In the genomic region with DNA sequence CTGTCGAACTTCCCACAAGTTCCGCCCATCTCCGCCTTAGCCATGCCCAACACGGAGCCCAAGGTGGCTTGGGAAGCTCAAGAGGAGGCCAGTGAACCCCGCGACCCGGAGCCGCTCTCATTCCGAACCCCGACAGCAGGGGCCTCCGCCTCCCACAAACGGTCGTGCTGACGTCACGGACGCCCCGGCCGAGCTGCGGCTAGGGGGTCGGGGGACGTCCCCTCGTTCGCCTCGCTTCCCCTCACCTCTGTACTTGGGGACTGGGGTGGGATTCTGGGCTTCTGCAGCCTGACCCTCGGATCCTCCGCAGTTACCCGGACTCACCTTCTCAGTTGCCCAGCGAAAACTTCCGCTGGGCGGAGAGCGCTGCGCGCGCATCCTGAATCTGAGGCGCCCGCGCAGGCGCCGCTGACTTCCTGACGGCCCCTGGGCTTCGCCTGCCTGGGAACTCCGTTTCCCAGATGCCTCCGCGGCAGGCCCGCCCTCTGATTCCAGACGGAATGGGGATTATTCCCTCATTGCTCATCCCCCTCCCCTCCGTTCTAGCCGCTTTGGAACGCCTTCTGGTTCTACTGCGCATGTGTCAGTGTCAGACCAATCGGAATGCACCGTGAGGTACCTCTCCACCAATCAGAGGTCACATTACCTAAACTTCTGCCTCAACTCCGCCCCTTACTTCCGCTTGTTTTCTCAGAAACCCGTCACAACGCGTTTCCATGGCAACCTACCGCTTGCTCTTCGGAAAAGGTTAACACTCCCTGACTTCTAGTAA, we compare ENCODE assay signal across 8 cellular contexts. TPM values are rescaled to one million over a fixed set of nuclear protein-coding genes. Genes with fewer than 3 reads are reported as not detected.
DNase-seq lines count a peak whose midpoint lies in the region; ATAC-seq, FAIRE-seq and TF ChIP-seq lines count a peak whose summit lies in the region.

VRK3 (minus strand) TSS at position 351 of the 772 bp plus-strand sequence. CDS start 9,210 bp downstream, outside the sequence.

- peak within 1 kb of the TSS; percentile 95 for H3K9ac ChIP-seq in astrocyte (ENCODE audit: low read length)

- H3K79me2 ChIP-seq in astrocyte (ENCODE audit: insufficient read depth, low read length): peaks cover 78% of the 10 kb centered on the region

- H3K9me3 ChIP-seq in astrocyte (ENCODE audit: insufficient read depth, low read depth, low read length) (no peaks in the 10 kb centered on the region), right cardiac atrium (ENCODE audit: control insufficient read depth, low read length) (no peaks in the 10 kb centered on the region), uterus (no peaks in the 10 kb centered on the region)

- peak within 1 kb of the TSS; percentile 94 for H3K4me2 ChIP-seq in astrocyte (ENCODE audit: low read length)

- H3K27ac Mint-ChIP-seq in astrocyte (ENCODE audit: unreplicated experiment): peak within 1 kb of the TSS; percentile 100

- H3K4me3 Mint-ChIP-seq in astrocyte (ENCODE audit: unreplicated experiment): peak within 1 kb of the TSS; percentile 100

- peaks cover 28% of the 10 kb centered on the region for H4K20me1 ChIP-seq in astrocyte (ENCODE audit: insufficient read depth, low read length)

- DNase-seq in NCI-H2029 (lab: John Stamatoyannopoulos, UW) (peak; percentile 99), T-helper 22 cell (ENCODE audit: low read depth) (peak; percentile 98), astrocyte (ENCODE audit: low read depth) (peak; percentile 99), right cardiac atrium (peak; percentile 99 to 100 (median 99)), pulmonary artery endothelial cell (ENCODE audit: low read depth, low spot score) (peak; percentile 99), uterus (peak; percentile 99)

- no peaks in the 10 kb centered on the region for H3K27me3 Mint-ChIP-seq in astrocyte (ENCODE audit: low read depth, unreplicated experiment)

- H3K4me1 ChIP-seq in astrocyte (ENCODE audit: insufficient read depth, low read length) (peaks cover 10% of the 10 kb centered on the region), right cardiac atrium (ENCODE audit: control insufficient read depth, insufficient read depth, low read length) (peaks cover 6% of the 10 kb centered on the region), uterus (peaks cover 0 to 14% of the 10 kb centered on the region in 2 donors)

- H3K27ac ChIP-seq in astrocyte (ENCODE audit: low read depth, low read length) (peak within 1 kb of the TSS; percentile 96), right cardiac atrium (ENCODE audit: low read length) (peak within 1 kb of the TSS; percentile 73), uterus (peak within 1 kb of the TSS; percentile 88 to 91)

- H3K9me3 Mint-ChIP-seq in astrocyte (ENCODE audit: unreplicated experiment): peaks cover 5% of the 10 kb centered on the region

- TF ChIP-seq POLR2A in GM18505 (IDR thresholded peaks at IDR 0.05; ENCODE audit: borderline replicate concordance, extremely low read depth, insufficient read depth, insufficient read length) (peak; percentile 91), uterus (IDR thresholded peaks at IDR 0.05) (peak; percentile 72 to 75)

- peak; percentile 87 for ATAC-seq in GM18505 (IDR thresholded peaks at IDR 0.05; ENCODE audit: unreplicated experiment)
- ATAC-seq in HG02973 (IDR thresholded peaks at IDR 0.05; ENCODE audit: unreplicated experiment): peak; percentile 83
- ATAC-seq in right cardiac atrium: peak; percentile 96 to 97

- intact Hi-C loops in right cardiac atrium (cut with DNase I) (no loop called here), uterus (cut with DNase I; ENCODE audit: low total_unique reads) (no loop called here)

- H3K4me3 ChIP-seq in astrocyte (ENCODE audit: insufficient read depth, low read depth, low read length): peak within 1 kb of the TSS; percentile 95
- peak within 1 kb of the TSS; percentile 83 for H3K4me3 ChIP-seq in right cardiac atrium (ENCODE audit: low read length)
- peak within 1 kb of the TSS; percentile 84 to 97 for H3K4me3 ChIP-seq in uterus

- H3K36me3 Mint-ChIP-seq in astrocyte (ENCODE audit: low read depth, unreplicated experiment): peaks cover 13% of the 10 kb centered on the region

- WGBS in right cardiac atrium: under 1% methylated on average over 59 of the region's 59 CpGs

- peaks cover 10% of the 10 kb centered on the region for H3K4me1 Mint-ChIP-seq in astrocyte (ENCODE audit: low read depth, unreplicated experiment)

- peak; percentile 94 for FAIRE-seq in astrocyte (lab: Jason Lieb, UNC)

- H3K36me3 ChIP-seq in astrocyte (ENCODE audit: insufficient read depth, low read length) (peaks cover 2% of the 10 kb centered on the region), uterus (no peaks in the 10 kb centered on the region)

- TF ChIP-seq CTCF in astrocyte (IDR thresholded peaks at IDR 0.05; ENCODE audit: insufficient read depth, low read depth, low read length) (no peak), uterus (IDR thresholded peaks at IDR 0.05) (peak in 1 of 4 experiments; percentile 15)

- H3K27me3 ChIP-seq in astrocyte (ENCODE audit: insufficient read depth, low read length): no peaks in the 10 kb centered on the region
- no peaks in the 10 kb centered on the region for H3K27me3 ChIP-seq in right cardiac atrium (ENCODE audit: control insufficient read depth, insufficient read depth)
- no peaks in the 10 kb centered on the region for H3K27me3 ChIP-seq in uterus

- H2AFZ ChIP-seq in astrocyte (ENCODE audit: low read depth, low read length): peak within 1 kb of the TSS; percentile 95

RNA-seq across cellular contexts. Expression of gene VRK3, which starts in this region (rescaled TPM):
- total RNA-seq in astrocyte (32.6 and 33.0 TPM in 2 replicates), right cardiac atrium (10 to 100 TPM; 17.7 to 27.1 (median 24.5) TPM), pulmonary artery endothelial cell (16.4 and 22.4 TPM in 2 replicates), uterus (10 to 100 TPM in 3 of 4 donors, 1 to 10 TPM in 1; 1.5 to 68.8 (median 37.1) TPM)
- 15.6 TPM for polyA plus RNA-seq in right cardiac atrium

Comparison
In these comparisons a context has a peak if more than half of its experiments do, and no peak if none do; other contexts are left out.
1. Peak in every context shown above with its lines: DNase-seq, ATAC-seq, H3K4me3 ChIP-seq and H3K27ac ChIP-seq.